Comparison of ENCODE assay signal across 15 cellular contexts in genomic region chr5:126354857-126355731, GRCh38.
DNase-seq lines count a peak whose midpoint lies in the region; ATAC-seq and TF ChIP-seq lines count a peak whose summit lies in the region.
"Had no signal": no experiment of that assay in that cellular context is flagged by ENCODE, and none has a peak within 500 bp of the region (broad histone marks: within the 10 kb centered on the region; RNA-seq: fewer than 3 reads in every experiment).

No MANE protein-coding gene starts in this region.

- H3K36me3 Mint-ChIP-seq in T-helper 2 cell treated with Interferon-gamma antibody and Interleukin-4, amounts not matched to agents 5 μg/mL and 100 μg/mL, for 36 hours (ENCODE audit: low read depth): no peaks in the 10 kb centered on the region

- H3K4me1 ChIP-seq in HCT116 (ENCODE audit: control insufficient read depth in 1 of 2, insufficient read depth in 2 of 2, low read length in 2 of 2): peaks cover 19 to 32% of the 10 kb centered on the region in 2 experiments; a peak in 3 of 4 replicates
- peaks cover 12% of the 10 kb centered on the region for H3K4me1 ChIP-seq in Panc1 (ENCODE audit: control insufficient read depth, insufficient read depth, low read length)
- no peaks in the 10 kb centered on the region for H3K4me1 ChIP-seq in colonic mucosa
- H3K4me1 ChIP-seq in osteoblast (ENCODE audit: insufficient read depth, low read length): peaks cover 31% of the 10 kb centered on the region
- H3K4me1 ChIP-seq in gastrocnemius medialis: peaks cover 0 to 7% of the 10 kb centered on the region in 2 donors
- H3K4me1 ChIP-seq: BE2C had no signal

- H3K4me1 Mint-ChIP-seq in T-helper 2 cell treated with Interferon-gamma antibody and Interleukin-4, amounts not matched to agents 5 μg/mL and 100 μg/mL, for 36 hours (ENCODE audit: low read depth): peaks cover 5% of the 10 kb centered on the region

- DNase-seq in HCT116 (ENCODE audit: low read depth, low spot score): no peak
- no peak for DNase-seq in Panc1 (ENCODE audit: low read depth, low spot score)
- no peak for DNase-seq in colonic mucosa
- DNase-seq in osteoblast (ENCODE audit: insufficient read length, low spot score, missing footprints): no peak
- DNase-seq in NCI-H2107 (lab: John Stamatoyannopoulos, UW): no peak
- DNase-seq in gastrocnemius medialis: no peak
- no peak for DNase-seq in T-helper 2 cell treated with Interferon-gamma antibody and Interleukin-4, amounts not matched to agents 5 μg/mL and 100 μg/mL, for 36 hours (ENCODE audit: low spot score)
- DNase-seq in NCI-H345 treated with DMSO at 0.1 percent for 48 hours (lab: John Stamatoyannopoulos, UW; ENCODE audit: unreplicated experiment): no peak
- DNase-seq: activated naive CD4-positive, alpha-beta T cell; NCI-H1930; NCI-H774; SIG-M5; stimulated activated CD4-positive, alpha-beta T cell treated with anti-CD3 and anti-CD28 coated beads, Interleukin-2, amount 100 ng/mL, for 48 hours had no signal

- H4K20me1 ChIP-seq in HCT116 (ENCODE audit: insufficient read depth) (no peaks in the 10 kb centered on the region), osteoblast (ENCODE audit: insufficient read depth, low read length) (no peaks in the 10 kb centered on the region)

- H3K9me2 ChIP-seq in HCT116 (ENCODE audit: insufficient read depth): no peaks in the 10 kb centered on the region

- TF ChIP-seq CTCF in HCT116 (IDR thresholded peaks at IDR 0.05 in 2 of 3, conservative IDR thresholded peaks at IDR 0.05 in 1 of 3; ENCODE audit: borderline replicate concordance in 1 of 3, insufficient read depth in 1 of 3, low read depth in 2 of 3, low read length in 2 of 3) (no peak), Panc1 (IDR thresholded peaks at IDR 0.05) (no peak), colonic mucosa (IDR thresholded peaks at IDR 0.05) (no peak), osteoblast (IDR thresholded peaks at IDR 0.05; ENCODE audit: extremely low read depth, low read depth, low read length) (no peak), gastrocnemius medialis (IDR thresholded peaks at IDR 0.05 in 4 of 5, conservative IDR thresholded peaks at IDR 0.05 in 1 of 5) (no peak)

- H3K9me3 ChIP-seq in HCT116 (ENCODE audit: control insufficient read depth in 1 of 2, insufficient read depth in 1 of 2, low read depth in 1 of 2, low read length in 2 of 2) (no peaks in the 10 kb centered on the region), Panc1 (ENCODE audit: control insufficient read depth, insufficient read depth, low read depth, low read length) (no peaks in the 10 kb centered on the region), colonic mucosa (no peaks in the 10 kb centered on the region), osteoblast (ENCODE audit: low read depth, low read length) (no peaks in the 10 kb centered on the region), gastrocnemius medialis (no peaks in the 10 kb centered on the region)
- H3K9me3 ChIP-seq: BE2C had no signal

- H3K4me3 ChIP-seq in HCT116 (replicated peaks in 1 of 2; ENCODE audit: low read depth in 1 of 2, low read length in 2 of 2) (peak overlapping the region in 1 of 2 experiments; percentile 44; a peak in 2 of 4 replicates), Panc1 (ENCODE audit: low read depth in 2 of 2, low read length in 2 of 2) (no peak overlapping the region), colonic mucosa (no peak overlapping the region), osteoblast (ENCODE audit: insufficient read depth, low read length) (peak overlapping the region; percentile 42), gastrocnemius medialis (no peak overlapping the region)
- H3K4me3 ChIP-seq: cardiac muscle cell had no signal

- H3K27ac ChIP-seq in HCT116 (ENCODE audit: low read depth, low read length) (peak overlapping the region; percentile 62; the same call in 1 of the 2 replicates), Panc1 (ENCODE audit: low read length) (peak overlapping the region; percentile 77), colonic mucosa (peak overlapping the region; percentile 24), osteoblast (ENCODE audit: low read depth, low read length) (peak overlapping the region; percentile 91), gastrocnemius medialis (no peak overlapping the region)
- H3K27ac ChIP-seq: cardiac muscle cell had no signal

- H3K36me3 ChIP-seq in HCT116 (ENCODE audit: control insufficient read depth in 1 of 2, insufficient read depth in 2 of 2, low read length in 2 of 2) (no peaks in the 10 kb centered on the region), Panc1 (ENCODE audit: control insufficient read depth, insufficient read depth, low read length) (no peaks in the 10 kb centered on the region), colonic mucosa (no peaks in the 10 kb centered on the region), osteoblast (ENCODE audit: insufficient read depth, low read length) (no peaks in the 10 kb centered on the region), gastrocnemius medialis (no peaks in the 10 kb centered on the region)
- H3K36me3 ChIP-seq: BE2C, cardiac muscle cell had no signal

- ATAC-seq in HCT116 (peak; percentile 43; the same call in 1 of the 2 replicates), Panc1 (no peak), gastrocnemius medialis (no peak)

- H3K4me3 Mint-ChIP-seq in T-helper 2 cell treated with Interferon-gamma antibody and Interleukin-4, amounts not matched to agents 5 μg/mL and 100 μg/mL, for 36 hours: no peak overlapping the region

- no peak overlapping the region for H3K27ac Mint-ChIP-seq in T-helper 2 cell treated with Interferon-gamma antibody and Interleukin-4, amounts not matched to agents 5 μg/mL and 100 μg/mL, for 36 hours

- H2AFZ ChIP-seq in HCT116 (ENCODE audit: low read depth, low read length, poor library complexity, severe bottlenecking) (peak overlapping the region; percentile 98), osteoblast (ENCODE audit: low read length) (peak overlapping the region; percentile 30)

- CTCF ChIA-PET in HCT116 (lab: Charles Lee) (interaction anchor here (1.1 to 2.6 kb wide), 3 partner anchors 145 to 184 kb away, joined by 4 to 11 read pairs (median 7); no protein-coding TSS in a partner anchor), Panc1 (lab: Charles Lee) (interaction anchor here (0.7 kb wide), 1 partner anchor 184 kb away, joined by 3 read pairs; no protein-coding TSS in a partner anchor)

- H3K79me2 ChIP-seq in HCT116 (ENCODE audit: insufficient read depth, low read length) (no peaks in the 10 kb centered on the region), osteoblast (ENCODE audit: insufficient read depth, low read length) (no peaks in the 10 kb centered on the region)

- TF ChIP-seq POLR2A in HCT116 (IDR thresholded peaks at IDR 0.05; ENCODE audit: borderline replicate concordance, extremely low read depth, insufficient read depth, insufficient read length) (no peak), gastrocnemius medialis (IDR thresholded peaks at IDR 0.05) (no peak)

- H3K4me2 ChIP-seq in HCT116 (ENCODE audit: low read length) (peak overlapping the region; percentile 80), osteoblast (ENCODE audit: insufficient read depth, low read length) (peak overlapping the region; percentile 88)

- no peak for TF ChIP-seq RAD21 in HCT116 (IDR thresholded peaks at IDR 0.05; ENCODE audit: low read depth)

- H3K9me3 Mint-ChIP-seq in T-helper 2 cell treated with Interferon-gamma antibody and Interleukin-4, amounts not matched to agents 5 μg/mL and 100 μg/mL, for 36 hours: no peaks in the 10 kb centered on the region

- H3K9ac ChIP-seq in HCT116 (ENCODE audit: low read length): peak overlapping the region; percentile 19; the same call in 1 of the 2 replicates
- no peak overlapping the region for H3K9ac ChIP-seq in colonic mucosa (ENCODE audit: low read depth in 2 of 2, low read length in 2 of 2)

- in situ Hi-C loops in Panc1 (cut with HindIII; ENCODE audit: low pct_unique_long_range_greater_than_20kb, low sequenced_read_pairs): loop anchor here (25.0 kb wide), 1 partner anchor 182 kb away; no protein-coding TSS in a partner anchor
- in situ Hi-C loops in gastrocnemius medialis (cut with MboI; ENCODE audit: low sequenced_read_pairs in 4 of 4): loop anchor here (5.0 kb wide), 1 partner anchor 182 kb away; no protein-coding TSS in a partner anchor

- no peaks in the 10 kb centered on the region for H3K27me3 ChIP-seq in HCT116 (ENCODE audit: insufficient read depth, low read length)
- H3K27me3 ChIP-seq in Panc1 (ENCODE audit: control insufficient read depth, insufficient read depth, low read length): no peaks in the 10 kb centered on the region
- no peaks in the 10 kb centered on the region for H3K27me3 ChIP-seq in colonic mucosa
- H3K27me3 ChIP-seq in osteoblast (ENCODE audit: insufficient read depth, low read length): no peaks in the 10 kb centered on the region
- H3K27me3 ChIP-seq in gastrocnemius medialis: no peaks in the 10 kb centered on the region
- H3K27me3 ChIP-seq: BE2C, cardiac muscle cell had no signal

- BruUV-seq in HCT116 (replicated peaks; lab: Mats Ljungman, UMichigan): no TSS peak
- no TSS peak for BruUV-seq in Panc1 (replicated peaks; lab: Mats Ljungman, UMichigan)

- peaks cover 2% of the 10 kb centered on the region for H3K27me3 Mint-ChIP-seq in T-helper 2 cell treated with Interferon-gamma antibody and Interleukin-4, amounts not matched to agents 5 μg/mL and 100 μg/mL, for 36 hours (ENCODE audit: low read depth)

- intact Hi-C loops in HCT116 (cut with micrococcal nuclease): loop anchor here (1.0 to 5.0 kb wide), 5 partner anchors 138 to 447 kb away; partner anchors contain the start of gene ALDH7A1
- intact Hi-C loops in Panc1 (cut with micrococcal nuclease; ENCODE audit: unreplicated experiment): loop anchor here (1.0 kb wide), 1 partner anchor 184 kb away; no protein-coding TSS in a partner anchor
- intact Hi-C loops in colonic mucosa (cut with DNase I): no loop called here
- intact Hi-C loops in gastrocnemius medialis (cut with DNase I; ENCODE audit: low total_unique reads): loop anchor here (1.0 to 2.0 kb wide), 2 partner anchors 138 to 184 kb away; no protein-coding TSS in a partner anchor

- RAD21 ChIA-PET in HCT116 (lab: Charles Lee; ENCODE audit: low non-redundant PET in 1 of 2, low total read pairs in 2 of 2, uncharacterized antibody in 2 of 2, unreplicated experiment in 2 of 2): no interaction called here

- POLR2A ChIA-PET in HCT116 (lab: Charles Lee): interaction anchor here (0.6 kb wide), 1 partner anchor 181 kb away, joined by 4 read pairs; no protein-coding TSS in a partner anchor
- POLR2A ChIA-PET in Panc1 (lab: Charles Lee): no interaction called here

TF ChIP-seq in HCT116, 20 proteins besides CTCF, POLR2A, EP300 and RAD21 (continues in another document):
- TF ChIP-seq EZH2 (IDR thresholded peaks at IDR 0.05) (no peak), MAX (IDR thresholded peaks at IDR 0.05) (no peak), ZNF274 (IDR thresholded peaks at IDR 0.05; ENCODE audit: low read depth, low read length) (no peak), ZFX (IDR thresholded peaks at IDR 0.05) (no peak), YY1 (IDR thresholded peaks at IDR 0.05; ENCODE audit: extremely low read depth, insufficient replicate concordance, low read depth, low read length) (no peak)

Comparison
In these comparisons a context has a peak if more than half of its experiments do, and no peak if none do; other contexts are left out.
1. H3K27ac ChIP-seq: peak in HCT116 (single experiment), Panc1 (single experiment), colonic mucosa (single experiment) and osteoblast (single experiment); none in gastrocnemius medialis (0 of 4).